Comparison of ENCODE assay signal across 17 cellular contexts in genomic region chr13:91329736-91330135, GRCh38.
"Had no signal": no experiment of that assay in that cellular context is flagged by ENCODE, and none has a peak within 500 bp of the region (broad histone marks: within the 10 kb centered on the region; RNA-seq: fewer than 3 reads in every experiment).

No MANE protein-coding gene starts in this region.

- H3K4me3 Mint-ChIP-seq: activated CD4-positive, alpha-beta T cell treated with anti-CD3 and anti-CD28 coated beads, Interleukin-2, amount 10 ng/mL, durations not matched to agents 24 days and 14 days; activated naive CD8-positive, alpha-beta T cell; natural killer cell treated with Interleukin-12 subunit alpha and Interleukin-12 subunit beta and Interleukin-15 and Interleukin-18, amount 100 ng/mL, for 72 hours; stimulated activated effector memory CD8-positive, alpha-beta T cell treated with anti-CD3 and anti-CD28 coated beads, Interleukin-12 subunit alpha, Interleukin-12 subunit beta, amount 100 ng/mL, for 72 hours had no signal

- H3K27me3 Mint-ChIP-seq: activated naive CD8-positive, alpha-beta T cell had no signal

- ATAC-seq: natural killer cell treated with Interleukin-12 subunit alpha and Interleukin-12 subunit beta and Interleukin-15 and Interleukin-18, amount 100 ng/mL, for 72 hours; stimulated activated effector memory CD8-positive, alpha-beta T cell treated with anti-CD3 and anti-CD28 coated beads, Interleukin-12 subunit alpha, Interleukin-12 subunit beta, amount 100 ng/mL, for 72 hours had no signal

- H3K9me3 ChIP-seq: esophagus squamous epithelium, thyroid gland had no signal

- H3K27me3 ChIP-seq: brain microvascular endothelial cell, thyroid gland had no signal

- H3K36me3 Mint-ChIP-seq: activated naive CD8-positive, alpha-beta T cell; natural killer cell treated with Interleukin-12 subunit alpha and Interleukin-12 subunit beta and Interleukin-15 and Interleukin-18, amount 100 ng/mL, for 72 hours; stimulated activated effector memory CD8-positive, alpha-beta T cell treated with anti-CD3 and anti-CD28 coated beads, Interleukin-12 subunit alpha, Interleukin-12 subunit beta, amount 100 ng/mL, for 72 hours had no signal

- DNase-seq: activated CD4-positive, alpha-beta T cell treated with anti-CD3 and anti-CD28 coated beads, Interleukin-2, amount 10 ng/mL, durations not matched to agents 24 days and 14 days; activated CD4-positive, CD25-positive, alpha-beta regulatory T cell; activated CD8-positive, alpha-beta memory T cell treated with anti-CD3 and anti-CD28 coated beads for 24 hours; activated gamma-delta T cell treated with Interleukin-2 at 50 U/mL for 16 hours; brain microvascular endothelial cell; cerebellar nuclear complex; effector CD8-positive, alpha-beta T cell; esophagus squamous epithelium; glutamatergic neuron; hypothalamus; mesenchymal stem cell; posterior cingulate gyrus; retina; thyroid gland had no signal

- H3K9me3 Mint-ChIP-seq: natural killer cell treated with Interleukin-12 subunit alpha and Interleukin-12 subunit beta and Interleukin-15 and Interleukin-18, amount 100 ng/mL, for 72 hours; stimulated activated effector memory CD8-positive, alpha-beta T cell treated with anti-CD3 and anti-CD28 coated beads, Interleukin-12 subunit alpha, Interleukin-12 subunit beta, amount 100 ng/mL, for 72 hours had no signal

- H3K27ac ChIP-seq: brain microvascular endothelial cell, esophagus squamous epithelium, thyroid gland had no signal

- H3K27ac Mint-ChIP-seq: activated CD4-positive, alpha-beta T cell treated with anti-CD3 and anti-CD28 coated beads, Interleukin-2, amount 10 ng/mL, durations not matched to agents 24 days and 14 days; activated naive CD8-positive, alpha-beta T cell; natural killer cell treated with Interleukin-12 subunit alpha and Interleukin-12 subunit beta and Interleukin-15 and Interleukin-18, amount 100 ng/mL, for 72 hours; stimulated activated effector memory CD8-positive, alpha-beta T cell treated with anti-CD3 and anti-CD28 coated beads, Interleukin-12 subunit alpha, Interleukin-12 subunit beta, amount 100 ng/mL, for 72 hours had no signal

- H3K4me1 ChIP-seq: esophagus squamous epithelium, thyroid gland had no signal

- H3K4me3 ChIP-seq: esophagus squamous epithelium, thyroid gland had no signal

- H3K36me3 ChIP-seq: brain microvascular endothelial cell, esophagus squamous epithelium, thyroid gland had no signal
